8 cellular contexts compared by ENCODE assay signal in genomic region chr5:74919487-74919886, GRCh38. TPM values are rescaled to one million over a fixed set of nuclear protein-coding genes. Genes with fewer than 3 reads are reported as not detected.
DNase-seq lines count a peak whose midpoint lies in the region; ATAC-seq and TF ChIP-seq lines count a peak whose summit lies in the region.

No MANE protein-coding gene starts in this region.

- no peaks in the 10 kb centered on the region for H4K20me1 ChIP-seq in OCI-LY3 (ENCODE audit: insufficient read depth, low read length)

- H3K9ac ChIP-seq in OCI-LY3 (ENCODE audit: low read length) = no peak overlapping the region

- H3K9me3 Mint-ChIP-seq in mesothelial cell of epicardium = peaks cover 7% of the 10 kb centered on the region

- peak; percentile 82 for TF ChIP-seq CTCF in C4-2B (conservative IDR thresholded peaks at IDR 0.05)
- TF ChIP-seq CTCF in OCI-LY3 (IDR thresholded peaks at IDR 0.05; ENCODE audit: low read depth, low read length) = peak; percentile 53
- TF ChIP-seq CTCF in dorsolateral prefrontal cortex (IDR thresholded peaks at IDR 0.05 in 54 of 56, conservative IDR thresholded peaks at IDR 0.05 in 2 of 56; ENCODE audit: low read depth in 1 of 56, partially characterized antibody in 56 of 56) = peak; percentile 55 to 89 (median 73)
- TF ChIP-seq CTCF in mesothelial cell of epicardium (IDR thresholded peaks at IDR 0.05; ENCODE audit: unreplicated experiment) = peak; percentile 73

- ATAC-seq in HG02610 (IDR thresholded peaks at IDR 0.05; ENCODE audit: unreplicated experiment) (no peak), HG02973 (IDR thresholded peaks at IDR 0.05; ENCODE audit: unreplicated experiment) (no peak)

- H3K27me3 ChIP-seq in OCI-LY3 (ENCODE audit: low read depth, low read length) = no peaks in the 10 kb centered on the region
- no peaks in the 10 kb centered on the region for H3K27me3 ChIP-seq in dorsolateral prefrontal cortex

- H3K4me1 ChIP-seq in OCI-LY3 (ENCODE audit: low read length) = no peaks in the 10 kb centered on the region

- no peak overlapping the region for H3K4me3 Mint-ChIP-seq in mesothelial cell of epicardium

- intact Hi-C loops in dorsolateral prefrontal cortex (cut with DNase I) = loop anchor here (1.0 to 10.0 kb wide), 5 partner anchors 153 to 1015 kb away; partner anchors contain the start of genes GFM2 (in 1 of the 2), HEXB (in 1 of the 2) and NSA2 (in 1 of the 2)

- H3K4me3 ChIP-seq in OCI-LY3 (ENCODE audit: low read length) = peak overlapping the region; percentile 37
- peak overlapping the region in 3 of 59 donors; percentile 1 to 23 (median 19) for H3K4me3 ChIP-seq in dorsolateral prefrontal cortex

- no peak overlapping the region for H3K27ac ChIP-seq in C4-2B
- no peak overlapping the region for H3K27ac ChIP-seq in OCI-LY3 (ENCODE audit: low read length)
- H3K27ac ChIP-seq in dorsolateral prefrontal cortex = no peak overlapping the region

- H3K79me2 ChIP-seq in OCI-LY3 (ENCODE audit: low read length) = no peaks in the 10 kb centered on the region

- H3K36me3 ChIP-seq in OCI-LY3 (replicated peaks; ENCODE audit: low read depth, low read length) = no peaks in the 10 kb centered on the region

- DNase-seq in H4 (ENCODE audit: low spot score) = peak; percentile 66
- no peak for DNase-seq in dorsolateral prefrontal cortex
- DNase-seq in mesothelial cell of epicardium (ENCODE audit: low spot score in 2 of 2, unreplicated experiment in 2 of 2) = no peak
- DNase-seq in activated naive CD4-positive, alpha-beta T cell treated with Interleukin-2 at 50 U/mL for 16 hours = no peak

- H3K27ac Mint-ChIP-seq in mesothelial cell of epicardium = no peak overlapping the region

- H3K36me3 Mint-ChIP-seq in mesothelial cell of epicardium = no peaks in the 10 kb centered on the region

- peak overlapping the region; percentile 53 for H3K4me2 ChIP-seq in OCI-LY3 (ENCODE audit: low read length)

- peak overlapping the region; percentile 41; the same call in 1 of the 2 replicates for H2AFZ ChIP-seq in OCI-LY3 (ENCODE audit: low read depth, low read length)

- H3K9me3 ChIP-seq in OCI-LY3 (ENCODE audit: insufficient read depth, low read length) = no peaks in the 10 kb centered on the region

- H3K4me1 Mint-ChIP-seq in mesothelial cell of epicardium = no peaks in the 10 kb centered on the region

- H3K27me3 Mint-ChIP-seq in mesothelial cell of epicardium (ENCODE audit: low read depth) = no peaks in the 10 kb centered on the region

RNA-seq across cellular contexts. Expression of gene FAM169A, which starts 53.3 kb away (rescaled TPM):
- 7.1 and 7.6 TPM in 2 replicates for total RNA-seq in H4 (2014; rRNA removed; shearing (Covaris generic))
- 10 to 100 TPM; 46.6 to 90.8 (median 70.1) TPM for total RNA-seq in dorsolateral prefrontal cortex
- 22.6 to 23.7 TPM (median 23.5 TPM) in 3 replicates for total RNA-seq in mesothelial cell of epicardium
